ENCODE assay signal across 8 cellular contexts in the genomic region with DNA sequence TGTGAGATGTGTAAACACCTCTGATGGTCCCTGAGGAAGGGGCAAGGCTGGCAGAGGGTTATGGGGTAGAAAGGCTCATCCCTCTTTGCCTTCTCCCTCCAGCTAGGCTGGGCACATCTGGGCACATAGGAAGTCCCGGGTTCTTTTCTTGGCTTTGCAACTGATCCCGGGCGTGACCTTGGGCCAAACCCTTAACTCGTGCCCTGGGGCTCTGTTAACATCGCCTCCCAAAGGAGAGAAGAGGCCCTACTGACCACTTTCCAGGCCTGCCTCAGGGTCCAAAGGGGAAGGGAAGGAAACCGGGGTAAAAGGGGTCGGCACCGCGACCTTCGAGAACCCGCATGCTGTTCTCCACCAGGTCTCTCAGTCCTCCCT. TPM values are rescaled to one million over a fixed set of nuclear protein-coding genes. Genes with fewer than 3 reads are reported as not detected.
DNase-seq lines count a peak whose midpoint lies in the region; ATAC-seq and TF ChIP-seq lines count a peak whose summit lies in the region.

No MANE protein-coding gene starts in this region.

- H3K27me3 ChIP-seq in Loucy (ENCODE audit: insufficient read depth, low read length, poor library complexity, severe bottlenecking) (no peaks in the 10 kb centered on the region), foreskin keratinocyte (no peaks in the 10 kb centered on the region)
- H3K27me3 ChIP-seq in effector memory CD4-positive, alpha-beta T cell (replicated peaks; ENCODE audit: control insufficient read depth, insufficient read depth, low read length, poor library complexity, severe bottlenecking), result no peaks in the 10 kb centered on the region

- no peaks in the 10 kb centered on the region for H3K36me3 Mint-ChIP-seq in nephron (ENCODE audit: low read depth)

- H3K4me2 ChIP-seq in Loucy (ENCODE audit: low read depth, low read length, poor library complexity, severe bottlenecking), result peak overlapping the region; percentile 82

- H3K27ac Mint-ChIP-seq in nephron, result no peak overlapping the region

- TF ChIP-seq CTCF in Loucy (conservative IDR thresholded peaks at IDR 0.05; ENCODE audit: low read length) (no peak), nephron (IDR thresholded peaks at IDR 0.05; ENCODE audit: unreplicated experiment in 3 of 3) (no peak), GM13976 (IDR thresholded peaks at IDR 0.05; ENCODE audit: borderline replicate concordance, control extremely low read depth, extremely low read depth, insufficient read depth, missing control alignments) (no peak), foreskin keratinocyte (conservative IDR thresholded peaks at IDR 0.05) (no peak)

- H2AFZ ChIP-seq in Loucy (ENCODE audit: low read length), result peak overlapping the region; percentile 79

- peak overlapping the region; percentile 82 for H3K9ac ChIP-seq in Loucy (ENCODE audit: low read depth, low read length, poor library complexity, severe bottlenecking)

- DNase-seq in AG08396 (ENCODE audit: low spot score) (peak; percentile 24), activated gamma-delta T cell treated with Interleukin-2 at 50 U/mL for 16 hours (no peak), GM13976 (ENCODE audit: low spot score) (no peak), foreskin keratinocyte (no peak), NCI-H2081 treated with DMSO at 0.1 percent for 48 hours (lab: John Stamatoyannopoulos, UW) (no peak)
- no peak for DNase-seq in effector memory CD4-positive, alpha-beta T cell

- H4K20me1 ChIP-seq in Loucy (ENCODE audit: insufficient read depth, low read length, poor library complexity, severe bottlenecking), result no peaks in the 10 kb centered on the region

- H3K4me1 ChIP-seq in Loucy (ENCODE audit: insufficient read depth, low read length, poor library complexity, severe bottlenecking) (peaks cover 18% of the 10 kb centered on the region), foreskin keratinocyte (peaks cover 9% of the 10 kb centered on the region)
- peaks cover 34% of the 10 kb centered on the region for H3K4me1 ChIP-seq in effector memory CD4-positive, alpha-beta T cell (ENCODE audit: control insufficient read depth, insufficient read depth, low read length, poor library complexity, severe bottlenecking)

- H3F3A ChIP-seq in Loucy (ENCODE audit: low read depth), result no peaks in the 10 kb centered on the region

- no peaks in the 10 kb centered on the region for H3K9me3 Mint-ChIP-seq in nephron

- H3K9me3 ChIP-seq in Loucy (ENCODE audit: insufficient read depth, low read depth, low read length), result no peaks in the 10 kb centered on the region
- no peaks in the 10 kb centered on the region for H3K9me3 ChIP-seq in effector memory CD4-positive, alpha-beta T cell (ENCODE audit: control insufficient read depth, low read length)

- ATAC-seq in foreskin keratinocyte, result no peak

- no peaks in the 10 kb centered on the region for H3K9me2 ChIP-seq in Loucy (replicated peaks; ENCODE audit: low read depth, low read length)

- H3K79me2 ChIP-seq in Loucy (ENCODE audit: insufficient read depth, low read length), result peaks cover 8% of the 10 kb centered on the region; the same call in 1 of the 2 replicates

- peak overlapping the region; percentile 96 for H3K4me3 ChIP-seq in Loucy (ENCODE audit: low read length, poor library complexity, severe bottlenecking)
- H3K4me3 ChIP-seq in effector memory CD4-positive, alpha-beta T cell (ENCODE audit: insufficient read depth, low read depth, low read length, poor library complexity, severe bottlenecking), result peak overlapping the region; percentile 68

- in situ Hi-C loops in GM13976 (cut with MboI; ENCODE audit: low sequenced_read_pairs, unreplicated experiment), result no loop called here

- peak overlapping the region; percentile 83 to 97 (median 85) for H3K4me3 Mint-ChIP-seq in nephron

- peaks cover 20% of the 10 kb centered on the region for H3K4me1 Mint-ChIP-seq in nephron

- H3K27me3 Mint-ChIP-seq in nephron (ENCODE audit: low read depth), result no peaks in the 10 kb centered on the region

- H3K27ac ChIP-seq in effector memory CD4-positive, alpha-beta T cell (ENCODE audit: insufficient read depth, low read length, poor library complexity, severe bottlenecking), result peak overlapping the region; percentile 79
- H3K27ac ChIP-seq in foreskin keratinocyte, result no peak overlapping the region

- H3K36me3 ChIP-seq in Loucy (ENCODE audit: insufficient read depth, low read length), result no peaks in the 10 kb centered on the region
- no peaks in the 10 kb centered on the region for H3K36me3 ChIP-seq in effector memory CD4-positive, alpha-beta T cell (ENCODE audit: control insufficient read depth, insufficient read depth, low read length)

RNA-seq across cellular contexts. Expression of gene C3orf18, which starts 0.5 kb away (rescaled TPM):
- 5.0 and 5.4 TPM in 2 replicates for total RNA-seq in foreskin keratinocyte
- 3.8 and 4.0 TPM in 2 replicates for polyA plus RNA-seq in foreskin keratinocyte

RNA-seq across cellular contexts. Expression of gene HEMK1, which starts 2.3 kb away (rescaled TPM):
- 20.5 and 24.5 TPM in 2 replicates for total RNA-seq in foreskin keratinocyte
- 23.5 and 26.5 TPM in 2 replicates for polyA plus RNA-seq in foreskin keratinocyte

RNA-seq across cellular contexts. Expression of gene CISH, which starts 44.6 kb away (rescaled TPM):
- total RNA-seq in foreskin keratinocyte, result 5.7 and 6.2 TPM in 2 replicates
- polyA plus RNA-seq in foreskin keratinocyte, result 5.9 and 7.3 TPM in 2 replicates

RNA-seq across cellular contexts. Expression of gene MAPKAPK3, which starts 50.0 kb away (rescaled TPM):
- total RNA-seq in foreskin keratinocyte, result 115 and 118 TPM in 2 replicates
- polyA plus RNA-seq in foreskin keratinocyte, result 104 and 110 TPM in 2 replicates
